19 cellular contexts compared by ENCODE assay signal in genomic region chr17:29884995-29885394, GRCh38. TPM values are rescaled to one million over a fixed set of nuclear protein-coding genes. Genes with fewer than 3 reads are reported as not detected.
DNase-seq lines count a peak whose midpoint lies in the region; ATAC-seq and TF ChIP-seq lines count a peak whose summit lies in the region.
"Had no signal": no experiment of that assay in that cellular context is flagged by ENCODE, and none has a peak within 500 bp of the region (broad histone marks: within the 10 kb centered on the region; RNA-seq: fewer than 3 reads in every experiment).

No MANE protein-coding gene starts in this region.

- no peaks in the 10 kb centered on the region for H3K4me1 ChIP-seq in effector memory CD4-positive, alpha-beta T cell (ENCODE audit: control insufficient read depth, insufficient read depth, low read length, poor library complexity, severe bottlenecking)

- peaks cover 1% of the 10 kb centered on the region for H3K36me3 Mint-ChIP-seq in nephron (ENCODE audit: low read depth)

- H3K27ac Mint-ChIP-seq in nephron, result peak overlapping the region in 2 of 3 experiments; percentile 20 to 46

- peaks cover 39% of the 10 kb centered on the region for H3K4me1 Mint-ChIP-seq in nephron

- no peak for TF ChIP-seq CTCF in nephron (IDR thresholded peaks at IDR 0.05; ENCODE audit: unreplicated experiment in 3 of 3)

- intact Hi-C loops in Right ventricle myocardium superior (cut with DNase I), result no loop called here

- H3K36me3 ChIP-seq in effector memory CD4-positive, alpha-beta T cell (ENCODE audit: control insufficient read depth, insufficient read depth, low read length), result no peaks in the 10 kb centered on the region

- H3K9me3 Mint-ChIP-seq in nephron, result no peaks in the 10 kb centered on the region

- DNase-seq in GF-D8 (lab: John Stamatoyannopoulos, UW) (peak; percentile 17), MV-4-11 (lab: John Stamatoyannopoulos, UW) (peak; percentile 86), SIG-M5 treated with dmso at 0.1 percent for 504 hours (lab: John Stamatoyannopoulos, UW; ENCODE audit: unreplicated experiment) (peak; percentile 74), Right ventricle myocardium superior (no peak)
- no peak for DNase-seq in effector memory CD4-positive, alpha-beta T cell
- DNase-seq in stimulated activated CD4-positive, alpha-beta T cell treated with anti-CD3 and anti-CD28 coated beads, Interleukin-4, amount 100 ng/mL, for 24 hours, result no peak
- DNase-seq: COR-L47, GOT3, Karpas-422, MM.1S, NCI-H1417 treated with DMSO at 0.1 percent for 48 hours, NCI-H1930, NCI-H2171 treated with DMSO at 0.1 percent for 48 hours, NCI-H446 treated with DMSO at 0.1 percent for 48 hours, NCI-H748 treated with DMSO at 0.1 percent for 48 hours, SJCRH30, SW 1271 had no signal

- H3K4me3 Mint-ChIP-seq in nephron, result no peak overlapping the region

- H3K27me3 Mint-ChIP-seq in nephron (ENCODE audit: low read depth), result no peaks in the 10 kb centered on the region

- no peaks in the 10 kb centered on the region for H3K9me3 ChIP-seq in effector memory CD4-positive, alpha-beta T cell (ENCODE audit: control insufficient read depth, low read length)

- H3K27ac ChIP-seq in effector memory CD4-positive, alpha-beta T cell (ENCODE audit: insufficient read depth, low read length, poor library complexity, severe bottlenecking), result no peak overlapping the region
- H3K27ac ChIP-seq: C4-2B, SJCRH30 had no signal

- H3K27me3 ChIP-seq in effector memory CD4-positive, alpha-beta T cell (replicated peaks; ENCODE audit: control insufficient read depth, insufficient read depth, low read length, poor library complexity, severe bottlenecking), result no peaks in the 10 kb centered on the region
- H3K27me3 ChIP-seq: SJCRH30 had no signal

- ATAC-seq in Right ventricle myocardium superior (ENCODE audit: poor library complexity), result no peak

- H3K4me3 ChIP-seq in effector memory CD4-positive, alpha-beta T cell (ENCODE audit: insufficient read depth, low read depth, low read length, poor library complexity, severe bottlenecking), result no peak overlapping the region
- H3K4me3 ChIP-seq: SJCRH30 had no signal

RNA-seq across cellular contexts. Expression of gene SSH2, which starts 45.0 kb away (rescaled TPM):
- 31.3 TPM for total RNA-seq in Right ventricle myocardium superior

RNA-seq across cellular contexts. Expression of gene EFCAB5, which starts 56.4 kb away (rescaled TPM):
- not detected for total RNA-seq in Right ventricle myocardium superior
- total RNA-seq: SJCRH30 had no signal

Comparison
In these comparisons a context has a peak if more than half of its experiments do, and no peak if none do; other contexts are left out.
1. DNase-seq: peak in GF-D8 (single experiment), MV-4-11 (single experiment) and SIG-M5 treated with dmso at 0.1 percent for 504 hours (single experiment); none in effector memory CD4-positive, alpha-beta T cell (0 of 3), stimulated activated CD4-positive, alpha-beta T cell treated with anti-CD3 and anti-CD28 coated beads, Interleukin-4, amount 100 ng/mL, for 24 hours (single experiment) and Right ventricle myocardium superior (single experiment).